In the genomic region with DNA sequence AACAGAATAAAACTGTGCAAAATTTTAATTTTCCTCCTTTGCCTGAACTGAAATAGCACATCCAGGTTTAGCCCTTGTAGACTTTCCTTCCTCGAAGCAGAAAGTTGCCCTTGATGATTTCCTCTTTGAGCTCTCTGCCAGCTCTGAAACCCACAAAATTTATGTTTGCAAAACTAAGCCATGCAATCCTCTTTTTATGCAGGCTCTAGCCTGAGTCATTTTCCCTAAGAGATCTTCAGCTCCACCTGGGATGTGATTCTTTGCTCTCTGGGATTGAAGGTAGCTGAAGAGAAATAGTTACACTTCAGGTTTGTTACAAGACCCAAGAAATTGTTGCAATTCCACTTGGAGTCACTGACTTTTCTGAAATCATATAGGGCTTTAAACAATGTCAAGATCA, we compare ENCODE assay signal across 9 cellular contexts. TPM values are rescaled to one million over a fixed set of nuclear protein-coding genes. Genes with fewer than 3 reads are reported as not detected.
DNase-seq lines count a peak whose midpoint lies in the region; ATAC-seq and TF ChIP-seq lines count a peak whose summit lies in the region.
"Had no signal": no experiment of that assay in that cellular context is flagged by ENCODE, and none has a peak within 500 bp of the region (broad histone marks: within the 10 kb centered on the region; RNA-seq: fewer than 3 reads in every experiment).

No MANE protein-coding gene starts in this region.

- H4K20me1 ChIP-seq in GM23338 (replicated peaks; ENCODE audit: insufficient read depth): no peaks in the 10 kb centered on the region

- H3K9me3 Mint-ChIP-seq in GM23338: no peaks in the 10 kb centered on the region

- DNase-seq in GM23338 (ENCODE audit: low spot score) (no peak), RWPE2 (ENCODE audit: low spot score) (no peak), epithelial cell of prostate (ENCODE audit: low read depth, low spot score) (no peak), skeletal muscle cell (ENCODE audit: low read depth) (no peak), left colon (no peak), foreskin melanocyte (no peak)
- DNase-seq: NCI-H1092 treated with DMSO at 0.1 percent for 48 hours had no signal

- peaks cover 5% of the 10 kb centered on the region; the same call in 1 of the 3 replicates for H3K36me3 Mint-ChIP-seq in GM23338 (ENCODE audit: low read depth)

- peaks cover 36% of the 10 kb centered on the region for H3K4me1 Mint-ChIP-seq in GM23338

- H3K4me2 ChIP-seq in GM23338: peak overlapping the region; percentile 98

- H3K27ac Mint-ChIP-seq in GM23338: no peak overlapping the region

- no peak overlapping the region for H2AFZ ChIP-seq in GM23338

- intact Hi-C loops in left colon (cut with DNase I, micrococcal nuclease): no loop called here

- H3K4me1 ChIP-seq in GM23338 (ENCODE audit: insufficient read depth) (peaks cover 32% of the 10 kb centered on the region), RWPE2 (ENCODE audit: insufficient read depth, poor library complexity, severe bottlenecking) (peaks cover 25% of the 10 kb centered on the region)

- H3K4me3 Mint-ChIP-seq in GM23338: peak overlapping the region; percentile 83

- no peaks in the 10 kb centered on the region for H3K9me2 ChIP-seq in GM23338 (ENCODE audit: insufficient read depth)

- H3K36me3 ChIP-seq in GM23338 (ENCODE audit: insufficient read depth): no peaks in the 10 kb centered on the region
- H3K36me3 ChIP-seq in RWPE2 (ENCODE audit: low read depth): peaks cover 52% of the 10 kb centered on the region

- H3K4me3 ChIP-seq in GM23338 (peak overlapping the region; percentile 91; the same call in 1 of the 2 replicates), RWPE2 (ENCODE audit: severe bottlenecking) (peak overlapping the region; percentile 90), skeletal muscle cell (ENCODE audit: low read depth, low read length) (peak overlapping the region; percentile 73)

- H3K27ac ChIP-seq in GM23338 (ENCODE audit: low read depth) (no peak overlapping the region), RWPE2 (ENCODE audit: poor library complexity, severe bottlenecking) (peak overlapping the region; percentile 99), epithelial cell of prostate (peak overlapping the region; percentile 96)

- H3K9me3 ChIP-seq in RWPE2 (ENCODE audit: severe bottlenecking): no peaks in the 10 kb centered on the region

- H3K27me3 Mint-ChIP-seq in GM23338 (ENCODE audit: insufficient read depth, low read depth, poor library complexity): peaks cover 21% of the 10 kb centered on the region

- H3K79me2 ChIP-seq in GM23338 (replicated peaks; ENCODE audit: insufficient read depth): peaks cover 25% of the 10 kb centered on the region

- peaks cover 8% of the 10 kb centered on the region; the same call in 1 of the 2 replicates for H3F3A ChIP-seq in GM23338 (replicated peaks; ENCODE audit: low read depth)

- TF ChIP-seq CTCF in GM23338 (conservative IDR thresholded peaks at IDR 0.05; ENCODE audit: low read depth in 2 of 2): no peak
- no peak for TF ChIP-seq CTCF in RWPE2 (IDR thresholded peaks at IDR 0.05; ENCODE audit: poor library complexity, severe bottlenecking)

- ATAC-seq in GM23338: no peak
- ATAC-seq in RWPE2 (ENCODE audit: low read depth): no peak
- no peak for ATAC-seq in left colon
- ATAC-seq in GM19351 (IDR thresholded peaks at IDR 0.05; ENCODE audit: unreplicated experiment): no peak
- no peak for ATAC-seq in GM18517 (IDR thresholded peaks at IDR 0.05; ENCODE audit: unreplicated experiment)

- peaks cover 36% of the 10 kb centered on the region for H3K27me3 ChIP-seq in GM23338 (ENCODE audit: insufficient read depth)
- H3K27me3 ChIP-seq in RWPE2 (ENCODE audit: insufficient read depth, poor library complexity, severe bottlenecking): no peaks in the 10 kb centered on the region

TF ChIP-seq in GM23338, 12 proteins besides CTCF, POLR2A, EP300 and RAD21 (continues in another document):
- TF ChIP-seq, protein P1, sequence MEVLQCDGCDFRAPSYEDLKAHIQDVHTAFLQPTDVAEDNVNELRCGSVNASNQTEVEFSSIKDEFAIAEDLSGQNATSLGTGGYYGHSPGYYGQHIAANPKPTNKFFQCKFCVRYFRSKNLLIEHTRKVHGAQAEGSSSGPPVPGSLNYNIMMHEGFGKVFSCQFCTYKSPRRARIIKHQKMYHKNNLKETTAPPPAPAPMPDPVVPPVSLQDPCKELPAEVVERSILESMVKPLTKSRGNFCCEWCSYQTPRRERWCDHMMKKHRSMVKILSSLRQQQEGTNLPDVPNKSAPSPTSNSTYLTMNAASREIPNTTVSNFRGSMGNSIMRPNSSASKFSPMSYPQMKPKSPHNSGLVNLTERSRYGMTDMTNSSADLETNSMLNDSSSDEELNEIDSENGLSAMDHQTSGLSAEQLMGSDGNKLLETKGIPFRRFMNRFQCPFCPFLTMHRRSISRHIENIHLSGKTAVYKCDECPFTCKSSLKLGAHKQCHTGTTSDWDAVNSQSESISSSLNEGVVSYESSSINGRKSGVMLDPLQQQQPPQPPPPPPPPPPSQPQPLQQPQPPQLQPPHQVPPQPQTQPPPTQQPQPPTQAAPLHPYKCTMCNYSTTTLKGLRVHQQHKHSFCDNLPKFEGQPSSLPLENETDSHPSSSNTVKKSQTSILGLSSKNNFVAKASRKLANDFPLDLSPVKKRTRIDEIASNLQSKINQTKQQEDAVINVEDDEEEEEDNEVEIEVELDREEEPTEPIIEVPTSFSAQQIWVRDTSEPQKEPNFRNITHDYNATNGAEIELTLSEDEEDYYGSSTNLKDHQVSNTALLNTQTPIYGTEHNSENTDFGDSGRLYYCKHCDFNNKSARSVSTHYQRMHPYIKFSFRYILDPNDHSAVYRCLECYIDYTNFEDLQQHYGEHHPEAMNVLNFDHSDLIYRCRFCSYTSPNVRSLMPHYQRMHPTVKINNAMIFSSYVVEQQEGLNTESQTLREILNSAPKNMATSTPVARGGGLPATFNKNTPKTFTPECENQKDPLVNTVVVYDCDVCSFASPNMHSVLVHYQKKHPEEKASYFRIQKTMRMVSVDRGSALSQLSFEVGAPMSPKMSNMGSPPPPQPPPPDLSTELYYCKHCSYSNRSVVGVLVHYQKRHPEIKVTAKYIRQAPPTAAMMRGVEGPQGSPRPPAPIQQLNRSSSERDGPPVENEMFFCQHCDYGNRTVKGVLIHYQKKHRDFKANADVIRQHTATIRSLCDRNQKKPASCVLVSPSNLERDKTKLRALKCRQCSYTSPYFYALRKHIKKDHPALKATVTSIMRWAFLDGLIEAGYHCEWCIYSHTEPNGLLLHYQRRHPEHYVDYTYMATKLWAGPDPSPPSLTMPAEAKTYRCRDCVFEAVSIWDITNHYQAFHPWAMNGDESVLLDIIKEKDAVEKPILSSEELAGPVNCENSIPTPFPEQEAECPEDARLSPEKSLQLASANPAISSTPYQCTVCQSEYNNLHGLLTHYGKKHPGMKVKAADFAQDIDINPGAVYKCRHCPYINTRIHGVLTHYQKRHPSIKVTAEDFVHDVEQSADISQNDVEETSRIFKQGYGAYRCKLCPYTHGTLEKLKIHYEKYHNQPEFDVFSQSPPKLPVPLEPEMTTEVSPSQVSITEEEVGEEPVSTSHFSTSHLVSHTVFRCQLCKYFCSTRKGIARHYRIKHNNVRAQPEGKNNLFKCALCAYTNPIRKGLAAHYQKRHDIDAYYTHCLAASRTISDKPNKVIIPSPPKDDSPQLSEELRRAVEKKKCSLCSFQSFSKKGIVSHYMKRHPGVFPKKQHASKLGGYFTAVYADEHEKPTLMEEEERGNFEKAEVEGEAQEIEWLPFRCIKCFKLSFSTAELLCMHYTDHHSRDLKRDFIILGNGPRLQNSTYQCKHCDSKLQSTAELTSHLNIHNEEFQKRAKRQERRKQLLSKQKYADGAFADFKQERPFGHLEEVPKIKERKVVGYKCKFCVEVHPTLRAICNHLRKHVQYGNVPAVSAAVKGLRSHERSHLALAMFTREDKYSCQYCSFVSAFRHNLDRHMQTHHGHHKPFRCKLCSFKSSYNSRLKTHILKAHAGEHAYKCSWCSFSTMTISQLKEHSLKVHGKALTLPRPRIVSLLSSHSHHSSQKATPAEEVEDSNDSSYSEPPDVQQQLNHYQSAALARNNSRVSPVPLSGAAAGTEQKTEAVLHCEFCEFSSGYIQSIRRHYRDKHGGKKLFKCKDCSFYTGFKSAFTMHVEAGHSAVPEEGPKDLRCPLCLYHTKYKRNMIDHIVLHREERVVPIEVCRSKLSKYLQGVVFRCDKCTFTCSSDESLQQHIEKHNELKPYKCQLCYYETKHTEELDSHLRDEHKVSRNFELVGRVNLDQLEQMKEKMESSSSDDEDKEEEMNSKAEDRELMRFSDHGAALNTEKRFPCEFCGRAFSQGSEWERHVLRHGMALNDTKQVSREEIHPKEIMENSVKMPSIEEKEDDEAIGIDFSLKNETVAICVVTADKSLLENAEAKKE (CRISPR knock-in tag; IDR thresholded peaks at IDR 0.05): no peak
- TF ChIP-seq NANOG (IDR thresholded peaks at IDR 0.05; ENCODE audit: borderline replicate concordance) (no peak), ZNF331 (CRISPR knock-in tag; IDR thresholded peaks at IDR 0.05; ENCODE audit: low read depth) (no peak)
- TF ChIP-seq, protein P2, sequence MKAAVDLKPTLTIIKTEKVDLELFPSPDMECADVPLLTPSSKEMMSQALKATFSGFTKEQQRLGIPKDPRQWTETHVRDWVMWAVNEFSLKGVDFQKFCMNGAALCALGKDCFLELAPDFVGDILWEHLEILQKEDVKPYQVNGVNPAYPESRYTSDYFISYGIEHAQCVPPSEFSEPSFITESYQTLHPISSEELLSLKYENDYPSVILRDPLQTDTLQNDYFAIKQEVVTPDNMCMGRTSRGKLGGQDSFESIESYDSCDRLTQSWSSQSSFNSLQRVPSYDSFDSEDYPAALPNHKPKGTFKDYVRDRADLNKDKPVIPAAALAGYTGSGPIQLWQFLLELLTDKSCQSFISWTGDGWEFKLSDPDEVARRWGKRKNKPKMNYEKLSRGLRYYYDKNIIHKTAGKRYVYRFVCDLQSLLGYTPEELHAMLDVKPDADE (IDR thresholded peaks at IDR 0.05): no peak

RNA-seq across cellular contexts. Expression of a gene that starts 1.4 kb away (rescaled TPM):
- total RNA-seq in GM23338 (2014; rRNA removed; shearing (Covaris generic)): 5.1 and 9.7 TPM in 2 replicates
- 6.9 and 7.8 TPM in 2 replicates for polyA plus RNA-seq in GM23338 (2016; fragmentation: Nextera tagmentation; extraction: Ambion mirVana)
- total RNA-seq in left colon: 10 to 100 TPM; 44.4 to 52.4 TPM
